8 cellular contexts compared by ENCODE assay signal in genomic region chr10:103854265-103854686, GRCh38. TPM values are rescaled to one million over a fixed set of nuclear protein-coding genes. Genes with fewer than 3 reads are reported as not detected.
DNase-seq lines count a peak whose midpoint lies in the region; ATAC-seq and TF ChIP-seq lines count a peak whose summit lies in the region.

No MANE protein-coding gene starts in this region.

- peaks cover 10% of the 10 kb centered on the region for H3K4me1 Mint-ChIP-seq in activated CD4-positive, alpha-beta T cell treated with anti-CD3 and anti-CD28 coated beads for 36 hours

- H3K36me3 Mint-ChIP-seq in activated CD4-positive, alpha-beta T cell treated with anti-CD3 and anti-CD28 coated beads for 36 hours (ENCODE audit: low read depth) = no peaks in the 10 kb centered on the region

- intact Hi-C loops in activated CD4-positive, alpha-beta T cell treated with anti-CD3 and anti-CD28 coated beads for 36 hours (cut with DNase I, micrococcal nuclease) = no loop called here
- intact Hi-C loops in ascending aorta (cut with DNase I) (loop anchor here (2.0 kb wide), 1 partner anchor 35 kb away; no protein-coding TSS in a partner anchor), left colon (cut with DNase I, micrococcal nuclease) (no loop called here)

- H3K27me3 ChIP-seq in ascending aorta = no peaks in the 10 kb centered on the region

- H3K4me3 Mint-ChIP-seq in activated CD4-positive, alpha-beta T cell treated with anti-CD3 and anti-CD28 coated beads for 36 hours = peak overlapping the region; percentile 59

- H3K27ac Mint-ChIP-seq in activated CD4-positive, alpha-beta T cell treated with anti-CD3 and anti-CD28 coated beads for 36 hours = peak overlapping the region; percentile 24

- no peak for TF ChIP-seq CTCF in ascending aorta (IDR thresholded peaks at IDR 0.05)

- H3K9me3 Mint-ChIP-seq in activated CD4-positive, alpha-beta T cell treated with anti-CD3 and anti-CD28 coated beads for 36 hours (ENCODE audit: low read depth) = no peaks in the 10 kb centered on the region

- CTCF ChIA-PET in activated CD4-positive, alpha-beta T cell treated with anti-CD3 and anti-CD28 coated beads for 36 hours (lab: Charles Lee) = interaction anchor here (0.6 to 4.2 kb wide), 10 partner anchors 31 to 158 kb away, joined by 3 to 35 read pairs (median 4); no protein-coding TSS in a partner anchor

- peak overlapping the region; percentile 75 to 78 for H3K4me3 ChIP-seq in ascending aorta

- ATAC-seq in activated CD4-positive, alpha-beta T cell treated with anti-CD3 and anti-CD28 coated beads for 36 hours = no peak
- ATAC-seq in left colon (peak; percentile 26), GM19324 (IDR thresholded peaks at IDR 0.05; ENCODE audit: low FRiP score, unreplicated experiment) (no peak), HG03520 (IDR thresholded peaks at IDR 0.05; ENCODE audit: unreplicated experiment) (no peak), HG02763 (IDR thresholded peaks at IDR 0.05; ENCODE audit: unreplicated experiment) (no peak)

- POLR2A ChIA-PET in activated CD4-positive, alpha-beta T cell treated with anti-CD3 and anti-CD28 coated beads for 36 hours (lab: Charles Lee) = interaction anchor here (0.7 to 1.4 kb wide), 2 partner anchors 12 to 182 kb away, joined by 3 read pairs; no protein-coding TSS in a partner anchor

- no peaks in the 10 kb centered on the region for H3K36me3 ChIP-seq in ascending aorta

- H3K27ac ChIP-seq in ascending aorta (peak overlapping the region; percentile 36 to 45), temporal lobe (ENCODE audit: low read depth, low read length) (peak overlapping the region; percentile 33)

- H3K4me1 ChIP-seq in ascending aorta = peaks cover 10 to 48% of the 10 kb centered on the region in 2 donors

- peaks cover 31% of the 10 kb centered on the region for H3K27me3 Mint-ChIP-seq in activated CD4-positive, alpha-beta T cell treated with anti-CD3 and anti-CD28 coated beads for 36 hours

- DNase-seq in activated CD4-positive, alpha-beta T cell treated with anti-CD3 and anti-CD28 coated beads for 36 hours = no peak
- no peak for DNase-seq in activated CD4-positive, alpha-beta T cell treated with anti-CD3 and anti-CD28 coated beads for 48 hours
- DNase-seq in ascending aorta (ENCODE audit: low spot score in 2 of 2) (no peak), left colon (peak; percentile 55 to 57)

- H3K9me3 ChIP-seq in ascending aorta = no peaks in the 10 kb centered on the region

RNA-seq across cellular contexts. Expression of gene SH3PXD2A, which starts 1.1 kb away (rescaled TPM):
- 1 to 10 TPM; 6.7 to 7.7 TPM for total RNA-seq in activated CD4-positive, alpha-beta T cell treated with anti-CD3 and anti-CD28 coated beads for 36 hours
- 50.0 TPM for total RNA-seq in ascending aorta
- 10 to 100 TPM; 48.5 to 49.4 TPM for total RNA-seq in left colon
- total RNA-seq in temporal lobe = 14.5 TPM

Comparison
In these comparisons a context has a peak if more than half of its experiments do, and no peak if none do; other contexts are left out.
1. DNase-seq: peak in left colon (2 of 2); none in activated CD4-positive, alpha-beta T cell treated with anti-CD3 and anti-CD28 coated beads for 36 hours (single experiment), activated CD4-positive, alpha-beta T cell treated with anti-CD3 and anti-CD28 coated beads for 48 hours (single experiment) and ascending aorta (0 of 2).